In the genomic region with DNA sequence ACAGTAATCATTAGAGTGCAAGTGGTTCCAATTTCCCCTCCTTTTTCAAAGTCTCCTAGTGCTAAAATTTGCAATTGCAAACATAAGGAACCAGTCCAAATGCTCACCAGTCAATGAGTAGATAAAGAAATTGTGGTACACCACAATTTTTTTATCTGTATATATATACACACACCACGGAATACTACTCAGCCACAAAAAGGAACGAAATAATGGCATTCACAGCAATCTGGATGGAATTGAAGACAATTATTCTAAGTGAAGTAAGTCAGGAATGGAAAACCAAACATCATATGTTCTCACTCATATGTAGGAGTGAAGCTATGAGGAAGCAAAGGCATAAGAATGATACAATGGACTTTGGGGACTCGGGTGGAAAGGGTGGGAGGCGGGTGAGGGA, we compare ENCODE assay signal across 1 cellular context.
TF ChIP-seq lines count a peak whose summit lies in the region.

No MANE protein-coding gene starts in this region.

TF ChIP-seq in K562, 482 proteins besides CTCF, POLR2A, EP300 and RAD21 (continued from another document):
- TF ChIP-seq, protein P1, sequence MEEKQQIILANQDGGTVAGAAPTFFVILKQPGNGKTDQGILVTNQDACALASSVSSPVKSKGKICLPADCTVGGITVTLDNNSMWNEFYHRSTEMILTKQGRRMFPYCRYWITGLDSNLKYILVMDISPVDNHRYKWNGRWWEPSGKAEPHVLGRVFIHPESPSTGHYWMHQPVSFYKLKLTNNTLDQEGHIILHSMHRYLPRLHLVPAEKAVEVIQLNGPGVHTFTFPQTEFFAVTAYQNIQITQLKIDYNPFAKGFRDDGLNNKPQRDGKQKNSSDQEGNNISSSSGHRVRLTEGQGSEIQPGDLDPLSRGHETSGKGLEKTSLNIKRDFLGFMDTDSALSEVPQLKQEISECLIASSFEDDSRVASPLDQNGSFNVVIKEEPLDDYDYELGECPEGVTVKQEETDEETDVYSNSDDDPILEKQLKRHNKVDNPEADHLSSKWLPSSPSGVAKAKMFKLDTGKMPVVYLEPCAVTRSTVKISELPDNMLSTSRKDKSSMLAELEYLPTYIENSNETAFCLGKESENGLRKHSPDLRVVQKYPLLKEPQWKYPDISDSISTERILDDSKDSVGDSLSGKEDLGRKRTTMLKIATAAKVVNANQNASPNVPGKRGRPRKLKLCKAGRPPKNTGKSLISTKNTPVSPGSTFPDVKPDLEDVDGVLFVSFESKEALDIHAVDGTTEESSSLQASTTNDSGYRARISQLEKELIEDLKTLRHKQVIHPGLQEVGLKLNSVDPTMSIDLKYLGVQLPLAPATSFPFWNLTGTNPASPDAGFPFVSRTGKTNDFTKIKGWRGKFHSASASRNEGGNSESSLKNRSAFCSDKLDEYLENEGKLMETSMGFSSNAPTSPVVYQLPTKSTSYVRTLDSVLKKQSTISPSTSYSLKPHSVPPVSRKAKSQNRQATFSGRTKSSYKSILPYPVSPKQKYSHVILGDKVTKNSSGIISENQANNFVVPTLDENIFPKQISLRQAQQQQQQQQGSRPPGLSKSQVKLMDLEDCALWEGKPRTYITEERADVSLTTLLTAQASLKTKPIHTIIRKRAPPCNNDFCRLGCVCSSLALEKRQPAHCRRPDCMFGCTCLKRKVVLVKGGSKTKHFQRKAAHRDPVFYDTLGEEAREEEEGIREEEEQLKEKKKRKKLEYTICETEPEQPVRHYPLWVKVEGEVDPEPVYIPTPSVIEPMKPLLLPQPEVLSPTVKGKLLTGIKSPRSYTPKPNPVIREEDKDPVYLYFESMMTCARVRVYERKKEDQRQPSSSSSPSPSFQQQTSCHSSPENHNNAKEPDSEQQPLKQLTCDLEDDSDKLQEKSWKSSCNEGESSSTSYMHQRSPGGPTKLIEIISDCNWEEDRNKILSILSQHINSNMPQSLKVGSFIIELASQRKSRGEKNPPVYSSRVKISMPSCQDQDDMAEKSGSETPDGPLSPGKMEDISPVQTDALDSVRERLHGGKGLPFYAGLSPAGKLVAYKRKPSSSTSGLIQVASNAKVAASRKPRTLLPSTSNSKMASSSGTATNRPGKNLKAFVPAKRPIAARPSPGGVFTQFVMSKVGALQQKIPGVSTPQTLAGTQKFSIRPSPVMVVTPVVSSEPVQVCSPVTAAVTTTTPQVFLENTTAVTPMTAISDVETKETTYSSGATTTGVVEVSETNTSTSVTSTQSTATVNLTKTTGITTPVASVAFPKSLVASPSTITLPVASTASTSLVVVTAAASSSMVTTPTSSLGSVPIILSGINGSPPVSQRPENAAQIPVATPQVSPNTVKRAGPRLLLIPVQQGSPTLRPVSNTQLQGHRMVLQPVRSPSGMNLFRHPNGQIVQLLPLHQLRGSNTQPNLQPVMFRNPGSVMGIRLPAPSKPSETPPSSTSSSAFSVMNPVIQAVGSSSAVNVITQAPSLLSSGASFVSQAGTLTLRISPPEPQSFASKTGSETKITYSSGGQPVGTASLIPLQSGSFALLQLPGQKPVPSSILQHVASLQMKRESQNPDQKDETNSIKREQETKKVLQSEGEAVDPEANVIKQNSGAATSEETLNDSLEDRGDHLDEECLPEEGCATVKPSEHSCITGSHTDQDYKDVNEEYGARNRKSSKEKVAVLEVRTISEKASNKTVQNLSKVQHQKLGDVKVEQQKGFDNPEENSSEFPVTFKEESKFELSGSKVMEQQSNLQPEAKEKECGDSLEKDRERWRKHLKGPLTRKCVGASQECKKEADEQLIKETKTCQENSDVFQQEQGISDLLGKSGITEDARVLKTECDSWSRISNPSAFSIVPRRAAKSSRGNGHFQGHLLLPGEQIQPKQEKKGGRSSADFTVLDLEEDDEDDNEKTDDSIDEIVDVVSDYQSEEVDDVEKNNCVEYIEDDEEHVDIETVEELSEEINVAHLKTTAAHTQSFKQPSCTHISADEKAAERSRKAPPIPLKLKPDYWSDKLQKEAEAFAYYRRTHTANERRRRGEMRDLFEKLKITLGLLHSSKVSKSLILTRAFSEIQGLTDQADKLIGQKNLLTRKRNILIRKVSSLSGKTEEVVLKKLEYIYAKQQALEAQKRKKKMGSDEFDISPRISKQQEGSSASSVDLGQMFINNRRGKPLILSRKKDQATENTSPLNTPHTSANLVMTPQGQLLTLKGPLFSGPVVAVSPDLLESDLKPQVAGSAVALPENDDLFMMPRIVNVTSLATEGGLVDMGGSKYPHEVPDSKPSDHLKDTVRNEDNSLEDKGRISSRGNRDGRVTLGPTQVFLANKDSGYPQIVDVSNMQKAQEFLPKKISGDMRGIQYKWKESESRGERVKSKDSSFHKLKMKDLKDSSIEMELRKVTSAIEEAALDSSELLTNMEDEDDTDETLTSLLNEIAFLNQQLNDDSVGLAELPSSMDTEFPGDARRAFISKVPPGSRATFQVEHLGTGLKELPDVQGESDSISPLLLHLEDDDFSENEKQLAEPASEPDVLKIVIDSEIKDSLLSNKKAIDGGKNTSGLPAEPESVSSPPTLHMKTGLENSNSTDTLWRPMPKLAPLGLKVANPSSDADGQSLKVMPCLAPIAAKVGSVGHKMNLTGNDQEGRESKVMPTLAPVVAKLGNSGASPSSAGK (IDR thresholded peaks at IDR 0.05), result no peak
- TF ChIP-seq TGIF2 (CRISPR knock-in tag; IDR thresholded peaks at IDR 0.05) (no peak), MAFK (IDR thresholded peaks at IDR 0.05; ENCODE audit: low read length) (no peak), CAMTA2 (CRISPR knock-in tag; conservative IDR thresholded peaks at IDR 0.05) (no peak), ESRRA (IDR thresholded peaks at IDR 0.05; ENCODE audit: borderline replicate concordance, low read depth) (peak; percentile 29; the same call in 1 of the 2 replicates), ADNP (tag; IDR thresholded peaks at IDR 0.05) (peak; percentile 67; the same call in 1 of the 2 replicates), BDP1 (IDR thresholded peaks at IDR 0.05; ENCODE audit: insufficient read depth, insufficient read length) (no peak), ETV1 (tag; conservative IDR thresholded peaks at IDR 0.05; ENCODE audit: low read depth) (no peak), TOE1 (IDR thresholded peaks at IDR 0.05; ENCODE audit: borderline replicate concordance) (no peak), TOE1 (CRISPR knock-in tag; IDR thresholded peaks at IDR 0.05; ENCODE audit: borderline replicate concordance, low read depth) (no peak), CHCHD3 (CRISPR knock-in tag; IDR thresholded peaks at IDR 0.05) (no peak), BCOR (IDR thresholded peaks at IDR 0.05) (0 out of 2 replicates have a peak, but pooled peaks have one; percentile 15), OTX1 (CRISPR knock-in tag; IDR thresholded peaks at IDR 0.05) (no peak), ZNF57 (CRISPR knock-in tag; IDR thresholded peaks at IDR 0.05) (no peak), NRF1 (conservative IDR thresholded peaks at IDR 0.05 in 1 of 2, IDR thresholded peaks at IDR 0.05 in 1 of 2) (no peak), CEBPG (CRISPR knock-in tag; IDR thresholded peaks at IDR 0.05) (no peak), CEBPG (tag; conservative IDR thresholded peaks at IDR 0.05 in 1 of 2, IDR thresholded peaks at IDR 0.05 in 1 of 2) (no peak), PYGO2 (tag; IDR thresholded peaks at IDR 0.05) (no peak), MAFF (IDR thresholded peaks at IDR 0.05; ENCODE audit: low read length) (no peak), HNRNPUL1 (IDR thresholded peaks at IDR 0.05; ENCODE audit: low read length) (no peak), LCOR (CRISPR knock-in tag; IDR thresholded peaks at IDR 0.05) (no peak), ZNF717 (CRISPR knock-in tag; IDR thresholded peaks at IDR 0.05) (no peak), MECOM (CRISPR knock-in tag; IDR thresholded peaks at IDR 0.05) (no peak), SMARCB1 (IDR thresholded peaks at IDR 0.05; ENCODE audit: insufficient read length, low read depth) (no peak), ARID2 (IDR thresholded peaks at IDR 0.05) (no peak), BMI1 (IDR thresholded peaks at IDR 0.05; ENCODE audit: low read length) (no peak), ZNF23 (CRISPR knock-in tag; IDR thresholded peaks at IDR 0.05) (no peak), ZNF146 (CRISPR knock-in tag; IDR thresholded peaks at IDR 0.05; ENCODE audit: unreplicated experiment) (peak; percentile 97), NELFE (IDR thresholded peaks at IDR 0.05; ENCODE audit: insufficient read depth, insufficient read length) (no peak)
- TF ChIP-seq, protein P2, sequence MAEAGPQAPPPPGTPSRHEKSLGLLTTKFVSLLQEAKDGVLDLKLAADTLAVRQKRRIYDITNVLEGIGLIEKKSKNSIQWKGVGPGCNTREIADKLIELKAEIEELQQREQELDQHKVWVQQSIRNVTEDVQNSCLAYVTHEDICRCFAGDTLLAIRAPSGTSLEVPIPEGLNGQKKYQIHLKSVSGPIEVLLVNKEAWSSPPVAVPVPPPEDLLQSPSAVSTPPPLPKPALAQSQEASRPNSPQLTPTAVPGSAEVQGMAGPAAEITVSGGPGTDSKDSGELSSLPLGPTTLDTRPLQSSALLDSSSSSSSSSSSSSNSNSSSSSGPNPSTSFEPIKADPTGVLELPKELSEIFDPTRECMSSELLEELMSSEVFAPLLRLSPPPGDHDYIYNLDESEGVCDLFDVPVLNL (CRISPR knock-in tag; IDR thresholded peaks at IDR 0.05; ENCODE audit: low read depth), result no peak
- TF ChIP-seq, protein P3, sequence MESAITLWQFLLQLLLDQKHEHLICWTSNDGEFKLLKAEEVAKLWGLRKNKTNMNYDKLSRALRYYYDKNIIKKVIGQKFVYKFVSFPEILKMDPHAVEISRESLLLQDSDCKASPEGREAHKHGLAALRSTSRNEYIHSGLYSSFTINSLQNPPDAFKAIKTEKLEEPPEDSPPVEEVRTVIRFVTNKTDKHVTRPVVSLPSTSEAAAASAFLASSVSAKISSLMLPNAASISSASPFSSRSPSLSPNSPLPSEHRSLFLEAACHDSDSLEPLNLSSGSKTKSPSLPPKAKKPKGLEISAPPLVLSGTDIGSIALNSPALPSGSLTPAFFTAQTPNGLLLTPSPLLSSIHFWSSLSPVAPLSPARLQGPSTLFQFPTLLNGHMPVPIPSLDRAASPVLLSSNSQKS (CRISPR knock-in tag; IDR thresholded peaks at IDR 0.05), result no peak
- TF ChIP-seq, protein P4, sequence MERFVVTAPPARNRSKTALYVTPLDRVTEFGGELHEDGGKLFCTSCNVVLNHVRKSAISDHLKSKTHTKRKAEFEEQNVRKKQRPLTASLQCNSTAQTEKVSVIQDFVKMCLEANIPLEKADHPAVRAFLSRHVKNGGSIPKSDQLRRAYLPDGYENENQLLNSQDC (CRISPR knock-in tag; IDR thresholded peaks at IDR 0.05), result no peak
- TF ChIP-seq, protein P5, sequence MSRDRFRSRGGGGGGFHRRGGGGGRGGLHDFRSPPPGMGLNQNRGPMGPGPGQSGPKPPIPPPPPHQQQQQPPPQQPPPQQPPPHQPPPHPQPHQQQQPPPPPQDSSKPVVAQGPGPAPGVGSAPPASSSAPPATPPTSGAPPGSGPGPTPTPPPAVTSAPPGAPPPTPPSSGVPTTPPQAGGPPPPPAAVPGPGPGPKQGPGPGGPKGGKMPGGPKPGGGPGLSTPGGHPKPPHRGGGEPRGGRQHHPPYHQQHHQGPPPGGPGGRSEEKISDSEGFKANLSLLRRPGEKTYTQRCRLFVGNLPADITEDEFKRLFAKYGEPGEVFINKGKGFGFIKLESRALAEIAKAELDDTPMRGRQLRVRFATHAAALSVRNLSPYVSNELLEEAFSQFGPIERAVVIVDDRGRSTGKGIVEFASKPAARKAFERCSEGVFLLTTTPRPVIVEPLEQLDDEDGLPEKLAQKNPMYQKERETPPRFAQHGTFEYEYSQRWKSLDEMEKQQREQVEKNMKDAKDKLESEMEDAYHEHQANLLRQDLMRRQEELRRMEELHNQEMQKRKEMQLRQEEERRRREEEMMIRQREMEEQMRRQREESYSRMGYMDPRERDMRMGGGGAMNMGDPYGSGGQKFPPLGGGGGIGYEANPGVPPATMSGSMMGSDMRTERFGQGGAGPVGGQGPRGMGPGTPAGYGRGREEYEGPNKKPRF (IDR thresholded peaks at IDR 0.05; ENCODE audit: low read depth, low read length), result no peak
